Comparison of ENCODE assay signal across 20 cellular contexts in genomic region chr5:115471674-115472073, GRCh38.
DNase-seq lines count a peak whose midpoint lies in the region; ATAC-seq and TF ChIP-seq lines count a peak whose summit lies in the region.
"Had no signal": no experiment of that assay in that cellular context is flagged by ENCODE, and none has a peak within 500 bp of the region (broad histone marks: within the 10 kb centered on the region; RNA-seq: fewer than 3 reads in every experiment).

No MANE protein-coding gene starts in this region.

- H3K9me3 ChIP-seq in breast epithelium, result no peaks in the 10 kb centered on the region
- H3K9me3 ChIP-seq in left ventricle myocardium inferior (replicated peaks), result no peaks in the 10 kb centered on the region
- H3K9me3 ChIP-seq in skeletal muscle tissue (ENCODE audit: control insufficient read depth in 3 of 3, low read length in 3 of 3), result no peaks in the 10 kb centered on the region
- H3K9me3 ChIP-seq: adrenal gland, BE2C, HAP-1, transverse colon had no signal

- H3K4me1 ChIP-seq in breast epithelium (peaks cover 0 to 5% of the 10 kb centered on the region in 2 donors), left ventricle myocardium inferior (peaks cover 23% of the 10 kb centered on the region), skeletal muscle tissue (ENCODE audit: control insufficient read depth in 3 of 3, insufficient read depth in 3 of 3, low read length in 3 of 3) (peaks cover 16 to 39% (median 21%) of the 10 kb centered on the region in 3 donors)
- H3K4me1 ChIP-seq: adrenal gland, BE2C had no signal

- intact Hi-C loops in breast epithelium (cut with DNase I; ENCODE audit: low total_unique reads) (no loop called here), left ventricle myocardium inferior (cut with micrococcal nuclease) (no loop called here)

- H3K27me3 ChIP-seq in breast epithelium, result no peaks in the 10 kb centered on the region
- no peaks in the 10 kb centered on the region for H3K27me3 ChIP-seq in left ventricle myocardium inferior (ENCODE audit: low read depth)
- no peaks in the 10 kb centered on the region for H3K27me3 ChIP-seq in skeletal muscle tissue (ENCODE audit: control insufficient read depth in 3 of 3, insufficient read depth in 3 of 3, low read length in 3 of 3)
- H3K27me3 ChIP-seq: adrenal gland, BE2C, transverse colon had no signal

- no peaks in the 10 kb centered on the region for H3K36me3 ChIP-seq in breast epithelium
- no peaks in the 10 kb centered on the region for H3K36me3 ChIP-seq in left ventricle myocardium inferior
- no peaks in the 10 kb centered on the region for H3K36me3 ChIP-seq in skeletal muscle tissue (ENCODE audit: control insufficient read depth in 3 of 3, insufficient read depth in 3 of 3, low read length in 3 of 3)
- H3K36me3 ChIP-seq: adrenal gland, BE2C, HAP-1, transverse colon had no signal

- no peak for ATAC-seq in HG03439 (IDR thresholded peaks at IDR 0.05; ENCODE audit: unreplicated experiment)
- ATAC-seq: activated CD8-positive, alpha-beta T cell treated with anti-CD3 and anti-CD28 coated beads, Interleukin-2, amount 10 ng/mL, durations not matched to agents 7 days and 5 days had no signal

- no peak overlapping the region for H3K4me3 ChIP-seq in breast epithelium
- H3K4me3 ChIP-seq in left ventricle myocardium inferior, result no peak overlapping the region
- no peak overlapping the region for H3K4me3 ChIP-seq in skeletal muscle tissue (ENCODE audit: low read length in 3 of 3)
- H3K4me3 ChIP-seq: adrenal gland, HAP-1, transverse colon had no signal

- TF ChIP-seq CTCF in breast epithelium (IDR thresholded peaks at IDR 0.05), result no peak
- TF ChIP-seq CTCF in left ventricle myocardium inferior (IDR thresholded peaks at IDR 0.05; ENCODE audit: borderline replicate concordance), result no peak

- no peak for TF ChIP-seq POLR2A in breast epithelium (IDR thresholded peaks at IDR 0.05)

- DNase-seq in DMS 273 (lab: John Stamatoyannopoulos, UW; ENCODE audit: unreplicated experiment) (peak; percentile 55), DMS 273 treated with DMSO at 0.1 percent for 48 hours (lab: John Stamatoyannopoulos, UW) (no peak), breast epithelium (ENCODE audit: low spot score in 2 of 2) (peak; percentile 61 to 68), left ventricle myocardium inferior (peak; percentile 53)
- DNase-seq in stimulated activated CD8-positive, alpha-beta memory T cell treated with anti-CD3 and anti-CD28 coated beads, Interleukin-4, amount 100 ng/mL, for 48 hours, result no peak
- DNase-seq in central memory CD4-positive, alpha-beta T cell, result no peak
- DNase-seq: activated CD4-positive, CD25-positive, alpha-beta regulatory T cell treated with anti-CD3 and anti-CD28 coated beads, Interleukin-2, amount 50 U/mL, for 72 hours; activated CD8-positive, alpha-beta T cell treated with anti-CD3 and anti-CD28 coated beads, Interleukin-2, amount 10 ng/mL, durations not matched to agents 7 days and 5 days; adrenal gland; BE2C; COR-L47; hippocampal formation; MV-4-11; NCI-H187; NCI-H82; transverse colon had no signal

- H3K9ac ChIP-seq in skeletal muscle tissue (ENCODE audit: low read depth in 1 of 3, low read length in 3 of 3), result peak overlapping the region in 1 of 3 donors; percentile 27

- H3K27ac ChIP-seq in breast epithelium (no peak overlapping the region), left ventricle myocardium inferior (replicated peaks) (peak overlapping the region; percentile 71), skeletal muscle tissue (ENCODE audit: low read depth, low read length) (peak overlapping the region; percentile 73)
- H3K27ac ChIP-seq: 22Rv1, adrenal gland, transverse colon had no signal

Comparison
In these comparisons a context has a peak if more than half of its experiments do, and no peak if none do; other contexts are left out.
1. DNase-seq: peak in DMS 273 (single experiment), breast epithelium (2 of 2) and left ventricle myocardium inferior (single experiment); none in DMS 273 treated with DMSO at 0.1 percent for 48 hours (single experiment), stimulated activated CD8-positive, alpha-beta memory T cell treated with anti-CD3 and anti-CD28 coated beads, Interleukin-4, amount 100 ng/mL, for 48 hours (single experiment) and central memory CD4-positive, alpha-beta T cell (single experiment).
2. H3K27ac ChIP-seq: peak in left ventricle myocardium inferior (single experiment) and skeletal muscle tissue (single experiment); none in breast epithelium (0 of 2).